Comparison of ENCODE assay signal across 8 cellular contexts in the genomic region with DNA sequence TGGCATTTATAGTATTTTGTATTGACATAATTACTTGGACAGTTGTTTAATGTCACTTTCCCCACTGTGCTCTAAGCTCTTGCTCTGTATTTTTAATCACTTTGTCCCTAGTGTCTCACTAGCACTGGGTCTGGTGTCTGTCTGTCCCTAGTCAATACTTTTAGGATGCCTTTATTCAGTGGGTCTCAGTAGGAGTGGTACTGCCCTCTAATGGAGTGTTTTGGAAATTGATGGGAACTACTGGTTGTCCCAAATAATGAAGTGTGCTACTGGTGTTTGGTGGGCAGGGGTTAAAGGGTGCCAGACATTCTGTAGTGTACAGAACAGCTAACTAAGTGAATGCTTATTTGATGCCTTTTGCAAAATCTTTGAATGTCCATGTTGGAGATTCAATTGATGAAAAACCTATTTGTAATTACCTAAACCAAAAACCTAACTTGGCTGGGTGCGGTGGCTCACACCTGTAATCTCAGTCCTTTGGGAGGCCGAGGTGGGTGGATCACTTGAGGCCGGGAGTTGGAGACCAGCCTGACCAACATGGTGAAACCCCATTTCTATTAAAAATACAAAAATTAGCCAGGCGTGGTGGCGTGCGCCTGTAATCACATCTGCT. TPM values are rescaled to one million over a fixed set of nuclear protein-coding genes. Genes with fewer than 3 reads are reported as not detected.
DNase-seq lines count a peak whose midpoint lies in the region; ATAC-seq and TF ChIP-seq lines count a peak whose summit lies in the region.

No MANE protein-coding gene starts in this region.

- H3K27me3 ChIP-seq in SJCRH30 (no peaks in the 10 kb centered on the region), prostate gland (replicated peaks; ENCODE audit: insufficient read depth) (no peaks in the 10 kb centered on the region)

- peaks cover 20% of the 10 kb centered on the region for H3K36me3 ChIP-seq in SJCRH30
- H3K36me3 ChIP-seq in prostate gland, result no peaks in the 10 kb centered on the region

- peak; percentile 91 for ATAC-seq in GM21723 (IDR thresholded peaks at IDR 0.05; ENCODE audit: unreplicated experiment)

- 97% methylated on average over 6 of the region's 6 CpGs for WGBS in prostate gland

- H3K4me1 ChIP-seq in SJCRH30, result peaks cover 20% of the 10 kb centered on the region
- no peaks in the 10 kb centered on the region for H3K4me1 ChIP-seq in prostate gland (replicated peaks)

- H3K27ac ChIP-seq in SJCRH30, result no peak overlapping the region
- H3K27ac ChIP-seq in prostate gland, result no peak overlapping the region

- no peak for TF ChIP-seq POLR2A in prostate gland (IDR thresholded peaks at IDR 0.05)

- H3K4me3 ChIP-seq in SJCRH30 (no peak overlapping the region), fibroblast of the aortic adventitia (ENCODE audit: low read depth, low read length) (no peak overlapping the region), prostate gland (no peak overlapping the region)

- intact Hi-C loops in prostate gland (cut with DNase I), result loop anchor here (10.0 kb wide), 1 partner anchor 175 kb away; no protein-coding TSS in a partner anchor

- no peaks in the 10 kb centered on the region for H3K9me3 ChIP-seq in SJCRH30 (replicated peaks)
- no peaks in the 10 kb centered on the region for H3K9me3 ChIP-seq in prostate gland

- TF ChIP-seq CTCF in fibroblast of the aortic adventitia (IDR thresholded peaks at IDR 0.05; ENCODE audit: insufficient read depth, low read length), result peak; percentile 74
- TF ChIP-seq CTCF in prostate gland (IDR thresholded peaks at IDR 0.05), result peak in 3 of 4 experiments; percentile 47 to 62 (median 50)

- DNase-seq in SIG-M5 treated with dmso at 0.1 percent for 504 hours (lab: John Stamatoyannopoulos, UW; ENCODE audit: unreplicated experiment) (peak; percentile 46), SIG-M5 (lab: John Stamatoyannopoulos, UW) (no peak), Kasumi-1 (lab: John Stamatoyannopoulos, UW) (peak; percentile 73 to 80), SJCRH30 (peak; percentile 28 to 81), fibroblast of the aortic adventitia (ENCODE audit: low read depth) (peak; percentile 73), prostate gland (ENCODE audit: low spot score) (peak; percentile 34), NCI-H2227 (lab: John Stamatoyannopoulos, UW; ENCODE audit: unreplicated experiment) (no peak)

RNA-seq across cellular contexts. Expression of a gene that starts 33.3 kb away (rescaled TPM):
- total RNA-seq in SJCRH30 (2014; rRNA removed; shearing (Covaris generic)), result 67.6 and 78.2 TPM in 2 replicates
- 26.7 and 44.8 TPM in 2 replicates for total RNA-seq in fibroblast of the aortic adventitia (ENCODE audit: low replicate concordance)
- total RNA-seq in prostate gland, result 10 to 100 TPM; 13.7 to 20.7 TPM

Comparison
In these comparisons a context has a peak if more than half of its experiments do, and no peak if none do; other contexts are left out.
1. DNase-seq: peak in SIG-M5 treated with dmso at 0.1 percent for 504 hours (single experiment), Kasumi-1 (2 of 2), SJCRH30 (2 of 2), fibroblast of the aortic adventitia (single experiment) and prostate gland (single experiment); none in SIG-M5 (single experiment) and NCI-H2227 (single experiment).